In the genomic region with DNA sequence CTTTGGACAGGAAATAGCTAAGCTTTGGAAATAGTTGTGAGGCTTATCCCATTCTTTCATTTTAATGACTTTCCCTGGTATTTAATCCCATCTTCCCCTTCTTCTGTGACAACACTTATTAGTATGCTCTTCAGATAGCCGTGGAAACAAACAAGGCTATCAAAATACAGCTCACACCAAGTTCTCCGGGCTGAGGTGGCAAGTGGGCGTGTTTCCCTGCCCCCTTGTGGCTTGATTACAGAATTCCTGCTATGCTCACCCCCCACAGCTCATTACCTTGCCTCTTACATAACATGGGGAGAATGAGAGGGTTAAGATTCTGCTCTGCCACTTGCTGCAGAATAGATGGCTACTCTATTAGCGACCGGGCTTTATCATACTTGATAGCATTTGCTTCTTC, we compare ENCODE assay signal across 1 cellular context.
TF ChIP-seq lines count a peak whose summit lies in the region.

No MANE protein-coding gene starts in this region.

TF ChIP-seq in IMR-90, 13 proteins besides CTCF, POLR2A, EP300 and RAD21 (continued from another document):
- no peak for TF ChIP-seq MAFK (IDR thresholded peaks at IDR 0.05; ENCODE audit: low read depth, low read length)
TF ChIP-seq in IMR-90: peak in this region for 0.
